In the genomic region with DNA sequence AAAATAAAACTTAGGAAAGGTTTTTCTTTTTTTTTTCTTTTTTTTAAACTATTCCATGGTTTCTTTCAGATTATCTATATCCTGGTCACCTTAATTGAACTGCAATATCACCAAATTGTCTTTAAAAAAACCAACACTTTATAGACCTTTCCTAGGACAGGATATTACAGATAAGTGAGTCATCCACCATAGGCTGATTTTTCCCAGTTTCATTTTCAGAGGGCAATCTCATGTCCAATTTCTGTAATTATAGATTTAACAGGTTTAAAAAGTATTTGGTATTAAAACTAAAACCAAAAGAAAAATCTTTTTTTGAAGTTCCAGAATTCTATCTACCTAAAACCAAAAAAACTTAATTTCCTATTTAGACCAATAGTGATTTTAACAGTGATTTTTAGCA, we compare ENCODE assay signal across 14 cellular contexts. TPM values are rescaled to one million over a fixed set of nuclear protein-coding genes. Genes with fewer than 3 reads are reported as not detected.
DNase-seq lines count a peak whose midpoint lies in the region; ATAC-seq and TF ChIP-seq lines count a peak whose summit lies in the region.
"Had no signal": no experiment of that assay in that cellular context is flagged by ENCODE, and none has a peak within 500 bp of the region (broad histone marks: within the 10 kb centered on the region; RNA-seq: fewer than 3 reads in every experiment).

No MANE protein-coding gene starts in this region.

- H3K27me3 ChIP-seq in adipocyte (replicated peaks; ENCODE audit: control insufficient read depth, insufficient read depth, low read length) (no peaks in the 10 kb centered on the region), foreskin keratinocyte (no peaks in the 10 kb centered on the region)
- H3K27me3 ChIP-seq: esophagus muscularis mucosa, spleen had no signal

- peaks cover 55% of the 10 kb centered on the region for H3K36me3 ChIP-seq in adipocyte (ENCODE audit: control insufficient read depth, insufficient read depth, low read length, severe bottlenecking)

- no peak overlapping the region for H3K9ac ChIP-seq in adipocyte (ENCODE audit: low read length)

- no peak for TF ChIP-seq CTCF in foreskin keratinocyte (conservative IDR thresholded peaks at IDR 0.05)

- peak overlapping the region; percentile 48 for H3K4me3 ChIP-seq in adipocyte (ENCODE audit: low read length)
- H3K4me3 ChIP-seq: esophagus muscularis mucosa, spleen had no signal

- H3K9me3 ChIP-seq in adipocyte (ENCODE audit: control insufficient read depth, low read length), result no peaks in the 10 kb centered on the region
- H3K9me3 ChIP-seq: esophagus muscularis mucosa, spleen had no signal

- DNase-seq in A172 (ENCODE audit: low spot score), result peak; percentile 33
- DNase-seq in HT1080 (ENCODE audit: low read depth), result peak; percentile 63
- DNase-seq in adipocyte (ENCODE audit: low read depth), result peak; percentile 39
- peak in 1 of 2 donors; percentile 41 for DNase-seq in foreskin keratinocyte
- DNase-seq in NCI-H524 (lab: John Stamatoyannopoulos, UW), result no peak
- no peak for DNase-seq in activated T-cell treated with anti-CD3 and anti-CD28 coated beads, Interleukin-2, amount 50 U/mL, for 48 hours
- no peak for DNase-seq in activated CD4-positive, alpha-beta T cell treated with anti-CD3 and anti-CD28 coated beads, Interleukin-2, amount 50 U/mL, for 4 hours
- DNase-seq: cerebellar nuclear complex, H9, NCI-H82, nucleus accumbens, spleen had no signal

- ATAC-seq in foreskin keratinocyte (peak; percentile 74), GM18520 (IDR thresholded peaks at IDR 0.05; ENCODE audit: unreplicated experiment) (no peak)

- peak overlapping the region; percentile 53 for H3K27ac ChIP-seq in foreskin keratinocyte
- H3K27ac ChIP-seq: esophagus muscularis mucosa, spleen had no signal

- H3K4me1 ChIP-seq in adipocyte (ENCODE audit: control insufficient read depth, insufficient read depth, low read length) (peaks cover 36% of the 10 kb centered on the region), foreskin keratinocyte (no peaks in the 10 kb centered on the region)

RNA-seq across cellular contexts. Expression of gene SPART, which starts 13.2 kb away (rescaled TPM):
- 73.5 and 91.3 TPM in 2 replicates for total RNA-seq in A172 (2014; rRNA removed; shearing (Covaris generic))
- 52.0 and 72.2 TPM in 2 replicates for total RNA-seq in HT1080 (2014; rRNA removed; shearing (Covaris generic))
- polyA plus RNA-seq in HT1080 (2015; cell fraction: cytosol; rRNA removed), result 45.8 and 55.9 TPM in 2 replicates
- polyA plus RNA-seq in HT1080 (2015; cell fraction: nucleus; rRNA removed), result 76.6 and 79.9 TPM in 2 replicates
- 42.4 and 45.3 TPM in 2 replicates for total RNA-seq in foreskin keratinocyte
- polyA plus RNA-seq in foreskin keratinocyte, result 12.7 and 18.1 TPM in 2 replicates

RNA-seq across cellular contexts. Expression of gene CCDC169, which starts 35.4 kb away (rescaled TPM):
- total RNA-seq in A172 (2014; rRNA removed; shearing (Covaris generic)), result 7.0 and 9.2 TPM in 2 replicates
- 2.0 and 2.3 TPM in 2 replicates for total RNA-seq in HT1080 (2014; rRNA removed; shearing (Covaris generic))
- 3.6 and 4.3 TPM in 2 replicates for polyA plus RNA-seq in HT1080 (2015; cell fraction: cytosol; rRNA removed)
- 2.2 and 2.6 TPM in 2 replicates for polyA plus RNA-seq in HT1080 (2015; cell fraction: nucleus; rRNA removed)
- total RNA-seq in foreskin keratinocyte, result 0.17 and 0.25 TPM in 2 replicates
- polyA plus RNA-seq in foreskin keratinocyte, result 0.11 and 0.19 TPM in 2 replicates

Comparison
In these comparisons a context has a peak if more than half of its experiments do, and no peak if none do; other contexts are left out.
1. DNase-seq: peak in A172 (single experiment), HT1080 (single experiment) and adipocyte (single experiment); none in NCI-H524 (0 of 2), activated T-cell treated with anti-CD3 and anti-CD28 coated beads, Interleukin-2, amount 50 U/mL, for 48 hours (0 of 2) and activated CD4-positive, alpha-beta T cell treated with anti-CD3 and anti-CD28 coated beads, Interleukin-2, amount 50 U/mL, for 4 hours (0 of 2).